In the genomic region with DNA sequence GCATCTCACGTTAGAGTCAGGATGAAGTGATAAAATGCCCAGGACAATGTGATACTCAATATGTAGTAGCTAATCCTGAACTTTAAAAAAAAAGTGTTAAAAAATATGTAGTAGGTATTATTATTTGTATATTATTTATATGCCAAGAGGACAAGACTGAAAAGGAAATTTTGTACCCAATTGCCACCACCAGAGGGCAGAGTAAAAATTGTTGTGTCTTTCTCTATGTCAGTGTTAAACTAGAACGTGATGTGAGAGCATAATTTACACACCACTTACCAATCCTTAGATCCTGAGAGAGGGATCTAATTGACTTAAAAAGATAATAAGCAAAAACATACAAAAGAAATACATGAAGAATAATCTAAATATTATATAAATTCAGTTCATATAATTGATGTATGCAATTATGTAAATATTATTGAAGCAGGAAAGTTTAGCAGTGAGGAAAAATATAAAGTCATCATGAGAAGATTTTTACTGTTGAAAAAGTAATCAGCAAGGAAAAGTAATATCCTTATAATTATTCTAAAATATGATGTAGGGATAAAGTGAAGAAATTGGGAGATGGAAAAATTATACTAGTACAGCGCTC, we compare ENCODE assay signal across 7 cellular contexts.
A peak's percentile ranks its signal among the peaks of the same experiment; 100 is the strongest.
DNase-seq lines count a peak whose midpoint lies in the region; ATAC-seq and TF ChIP-seq lines count a peak whose summit lies in the region.

No MANE protein-coding gene starts in this region.

- H3K27me3 ChIP-seq in DND-41 (ENCODE audit: insufficient read depth, low read length, poor library complexity) (peaks cover 2% of the 10 kb centered on the region), hepatocyte (peaks cover 2% of the 10 kb centered on the region), tibial nerve (no peaks in the 10 kb centered on the region)

- ATAC-seq in DND-41 (ENCODE audit: insufficient read depth, low read depth) (0 out of 3 replicates have a peak, but pooled peaks have one; percentile 48), GM18861 (IDR thresholded peaks at IDR 0.05; ENCODE audit: unreplicated experiment) (peak; percentile 67)
- peak; percentile 53 for ATAC-seq in activated CD8-positive, alpha-beta T cell treated with anti-CD3 and anti-CD28 coated beads for 36 hours

- 55% methylated on average over 3 of the region's 3 CpGs for WGBS in hepatocyte (ENCODE audit: low lambda C conversion rate, missing lambda C conversion rate)
- 55 to 57% methylated on average over 3 of the region's 3 CpGs for WGBS in tibial nerve, 2 donors

- no peak overlapping the region for H3K9ac ChIP-seq in DND-41 (ENCODE audit: low read depth, low read length)

- no peak overlapping the region for H3K4me2 ChIP-seq in DND-41 (ENCODE audit: insufficient read depth, low read length)
- no peak overlapping the region for H3K4me2 ChIP-seq in hepatocyte

- peaks cover 11% of the 10 kb centered on the region for H3K27me3 Mint-ChIP-seq in activated CD8-positive, alpha-beta T cell treated with anti-CD3 and anti-CD28 coated beads for 36 hours

- intact Hi-C loops in activated CD8-positive, alpha-beta T cell treated with anti-CD3 and anti-CD28 coated beads for 36 hours (cut with micrococcal nuclease): no loop called here

- H3K27ac ChIP-seq in DND-41 (ENCODE audit: low read length) (no peak overlapping the region), hepatocyte (no peak overlapping the region), tibial nerve (no peak overlapping the region)

- POLR2A ChIA-PET in activated CD8-positive, alpha-beta T cell treated with anti-CD3 and anti-CD28 coated beads for 36 hours (lab: Charles Lee): interaction anchor here (0.7 to 1.0 kb wide), 2 partner anchors 94 to 123 kb away, joined by 3 read pairs; no protein-coding TSS in a partner anchor

- H2AFZ ChIP-seq in DND-41 (ENCODE audit: low read depth, low read length): no peak overlapping the region
- no peak overlapping the region for H2AFZ ChIP-seq in hepatocyte

- peak; percentile 21 for DNase-seq in DND-41
- peak; percentile 39 to 71 for DNase-seq in Kasumi-1 (lab: John Stamatoyannopoulos, UW)
- DNase-seq in activated CD8-positive, alpha-beta T cell treated with anti-CD3 and anti-CD28 coated beads for 36 hours: peak; percentile 45
- DNase-seq in hepatocyte (ENCODE audit: low spot score): peak; percentile 38
- peak in 1 of 2 donors; percentile 41 for DNase-seq in tibial nerve (ENCODE audit: low spot score in 2 of 2)
- no peak for DNase-seq in HK-2 (ENCODE audit: unreplicated experiment)

- no peaks in the 10 kb centered on the region for H3K36me3 Mint-ChIP-seq in activated CD8-positive, alpha-beta T cell treated with anti-CD3 and anti-CD28 coated beads for 36 hours (ENCODE audit: low read depth)

- TF ChIP-seq CTCF in DND-41 (IDR thresholded peaks at IDR 0.05; ENCODE audit: borderline replicate concordance, extremely low read depth, low read length, poor library complexity, severe bottlenecking): peak; percentile 59
- TF ChIP-seq CTCF in activated CD8-positive, alpha-beta T cell treated with anti-CD3 and anti-CD28 coated beads for 36 hours (IDR thresholded peaks at IDR 0.05): peak; percentile 84
- TF ChIP-seq CTCF in hepatocyte (IDR thresholded peaks at IDR 0.05; ENCODE audit: poor library complexity): peak; percentile 60
- peak; percentile 31 to 59 (median 46) for TF ChIP-seq CTCF in tibial nerve (IDR thresholded peaks at IDR 0.05)

- no peak for TF ChIP-seq POLR2A in tibial nerve (IDR thresholded peaks at IDR 0.05)

- H3K36me3 ChIP-seq in DND-41 (ENCODE audit: insufficient read depth, low read length) (no peaks in the 10 kb centered on the region), hepatocyte (replicated peaks; ENCODE audit: insufficient read depth, low read depth) (no peaks in the 10 kb centered on the region), tibial nerve (no peaks in the 10 kb centered on the region)

- no peak for TF ChIP-seq EP300 in tibial nerve (IDR thresholded peaks at IDR 0.05)

- H3K79me2 ChIP-seq in DND-41 (ENCODE audit: insufficient read depth, low read length) (no peaks in the 10 kb centered on the region), hepatocyte (no peaks in the 10 kb centered on the region)

- no peak overlapping the region for H3K27ac Mint-ChIP-seq in activated CD8-positive, alpha-beta T cell treated with anti-CD3 and anti-CD28 coated beads for 36 hours

- no peaks in the 10 kb centered on the region for H3K4me1 ChIP-seq in DND-41 (ENCODE audit: insufficient read depth, low read length)
- no peaks in the 10 kb centered on the region for H3K4me1 ChIP-seq in hepatocyte (ENCODE audit: insufficient read depth)
- no peaks in the 10 kb centered on the region for H3K4me1 ChIP-seq in tibial nerve

- no peaks in the 10 kb centered on the region for H3K9me2 ChIP-seq in hepatocyte (replicated peaks; ENCODE audit: insufficient read depth)

- no peak overlapping the region for H3K4me3 Mint-ChIP-seq in activated CD8-positive, alpha-beta T cell treated with anti-CD3 and anti-CD28 coated beads for 36 hours

- no peaks in the 10 kb centered on the region for H4K20me1 ChIP-seq in DND-41 (ENCODE audit: insufficient read depth, low read length)
- no peaks in the 10 kb centered on the region for H4K20me1 ChIP-seq in hepatocyte (ENCODE audit: insufficient read depth, poor library complexity, severe bottlenecking)

- CTCF ChIA-PET in activated CD8-positive, alpha-beta T cell treated with anti-CD3 and anti-CD28 coated beads for 36 hours (lab: Charles Lee): interaction anchor here (0.9 to 5.9 kb wide), 18 partner anchors 8 to 343 kb away, joined by 3 to 57 read pairs (median 5); no protein-coding TSS in a partner anchor

- no peak overlapping the region for H3K4me3 ChIP-seq in DND-41 (ENCODE audit: low read depth in 1 of 2, low read length in 2 of 2)
- no peak overlapping the region for H3K4me3 ChIP-seq in hepatocyte
- H3K4me3 ChIP-seq in tibial nerve: no peak overlapping the region

- no peaks in the 10 kb centered on the region for H3K9me3 Mint-ChIP-seq in activated CD8-positive, alpha-beta T cell treated with anti-CD3 and anti-CD28 coated beads for 36 hours

- H3K9me3 ChIP-seq in DND-41 (ENCODE audit: insufficient read depth, low read length, severe bottlenecking) (no peaks in the 10 kb centered on the region), hepatocyte (ENCODE audit: low read depth) (no peaks in the 10 kb centered on the region), tibial nerve (no peaks in the 10 kb centered on the region)

- H3K4me1 Mint-ChIP-seq in activated CD8-positive, alpha-beta T cell treated with anti-CD3 and anti-CD28 coated beads for 36 hours (ENCODE audit: low read depth): no peaks in the 10 kb centered on the region
